ENCODE assay signal across 8 cellular contexts in genomic region chr1:167938083-167938482, GRCh38. TPM values are rescaled to one million over a fixed set of nuclear protein-coding genes. Genes with fewer than 3 reads are reported as not detected.
DNase-seq lines count a peak whose midpoint lies in the region; ATAC-seq and TF ChIP-seq lines count a peak whose summit lies in the region.

No MANE protein-coding gene starts in this region.

- peaks cover 20 to 53% (median 38%) of the 10 kb centered on the region in 4 donors for H3K4me1 Mint-ChIP-seq in naive thymus-derived CD8-positive, alpha-beta T cell

- no peak for ATAC-seq in naive thymus-derived CD8-positive, alpha-beta T cell
- ATAC-seq in HG02870 (IDR thresholded peaks at IDR 0.05; ENCODE audit: unreplicated experiment) (no peak), GM21737 (IDR thresholded peaks at IDR 0.05; ENCODE audit: unreplicated experiment) (no peak)

- CTCF ChIA-PET in mammary epithelial cell (lab: Charles Lee; ENCODE audit: low non-redundant PET), result no interaction called here

- POLR2A ChIA-PET in naive thymus-derived CD8-positive, alpha-beta T cell (lab: Charles Lee), result no interaction called here

- H3K79me2 ChIP-seq in mammary epithelial cell (ENCODE audit: insufficient read depth, low read length), result peaks cover 90% of the 10 kb centered on the region

- DNase-seq in KBM-7, result peak; percentile 40
- DNase-seq in mammary epithelial cell, result no peak
- no peak for DNase-seq in naive thymus-derived CD8-positive, alpha-beta T cell
- no peak for DNase-seq in D341Med (ENCODE audit: low spot score)
- no peak for DNase-seq in GM19240 (ENCODE audit: insufficient read length, low spot score)

- no peaks in the 10 kb centered on the region for H3K9me3 Mint-ChIP-seq in naive thymus-derived CD8-positive, alpha-beta T cell

- BruUV-seq in mammary epithelial cell (replicated peaks; lab: Mats Ljungman, UMichigan), result TSS peak; percentile 33

- H3K36me3 ChIP-seq in BLaER1 treated with 17β-estradiol and CSF1 and Interleukin-3, amounts not matched to agents 10 nM and 100 nM, result peaks cover 6 to 18% (median 11%) of the 10 kb centered on the region in 11 experiments; a peak in 19 of 22 replicates
- H3K36me3 ChIP-seq in mammary epithelial cell (ENCODE audit: insufficient read depth, low read length), result peaks cover 3% of the 10 kb centered on the region

- peaks cover 0 to 50% (median 0%) of the 10 kb centered on the region in 11 experiments; a peak in 8 of 22 replicates for H4K20me1 ChIP-seq in BLaER1 treated with 17β-estradiol and CSF1 and Interleukin-3, amounts not matched to agents 10 nM and 100 nM
- no peaks in the 10 kb centered on the region for H4K20me1 ChIP-seq in mammary epithelial cell (ENCODE audit: insufficient read depth, low read length)

- peak overlapping the region; percentile 66 to 98 (median 83); a peak in 21 of 22 replicates for H3K4me2 ChIP-seq in BLaER1 treated with 17β-estradiol and CSF1 and Interleukin-3, amounts not matched to agents 10 nM and 100 nM
- peak overlapping the region; percentile 66 for H3K4me2 ChIP-seq in mammary epithelial cell (ENCODE audit: insufficient read depth, low read depth, low read length)

- no peaks in the 10 kb centered on the region for H3K27me3 Mint-ChIP-seq in naive thymus-derived CD8-positive, alpha-beta T cell

- peak overlapping the region; percentile 84 to 97 (median 93); a peak in 17 of 22 replicates for H3K9ac ChIP-seq in BLaER1 treated with 17β-estradiol and CSF1 and Interleukin-3, amounts not matched to agents 10 nM and 100 nM
- H3K9ac ChIP-seq in mammary epithelial cell (ENCODE audit: insufficient read depth, low read length), result peak overlapping the region; percentile 94

- H2AFZ ChIP-seq in mammary epithelial cell (ENCODE audit: low read depth, low read length), result no peak overlapping the region

- H3K4me3 Mint-ChIP-seq in naive thymus-derived CD8-positive, alpha-beta T cell, result peak overlapping the region; percentile 82 to 99 (median 94)

- peaks cover 18 to 39% (median 30%) of the 10 kb centered on the region in 10 experiments for H3K4me1 ChIP-seq in BLaER1 treated with 17β-estradiol and CSF1 and Interleukin-3, amounts not matched to agents 10 nM and 100 nM
- H3K4me1 ChIP-seq in mammary epithelial cell (ENCODE audit: insufficient read depth, low read length), result no peaks in the 10 kb centered on the region

- peaks cover 5 to 8% (median 5%) of the 10 kb centered on the region in 3 donors for H3K36me3 Mint-ChIP-seq in naive thymus-derived CD8-positive, alpha-beta T cell

- H3K27ac ChIP-seq in BLaER1 treated with 17β-estradiol and CSF1 and Interleukin-3, amounts not matched to agents 10 nM and 100 nM, result peak overlapping the region in 9 of 11 experiments; percentile 85 to 99 (median 95); a peak in 9 of 22 replicates
- H3K27ac ChIP-seq in mammary epithelial cell (ENCODE audit: insufficient read depth, low read depth, low read length), result peak overlapping the region; percentile 91

- dilution Hi-C loops in mammary epithelial cell (cut with HindIII; ENCODE audit: low sequenced_read_pairs), result no loop called here

- H3K9me3 ChIP-seq in BLaER1 treated with 17β-estradiol and CSF1 and Interleukin-3, amounts not matched to agents 10 nM and 100 nM (replicated peaks in 1 of 11), result peaks cover 0 to 13% (median 11%) of the 10 kb centered on the region in 11 experiments; a peak in 18 of 22 replicates
- H3K9me3 ChIP-seq in mammary epithelial cell (replicated peaks; ENCODE audit: insufficient read depth, low read length), result no peaks in the 10 kb centered on the region

- intact Hi-C loops in mammary epithelial cell (cut with micrococcal nuclease), result loop anchor here (5.0 to 10.0 kb wide), 3 partner anchors 116 to 289 kb away; partner anchors contain the start of gene SFT2D2

- H3K4me3 ChIP-seq in BLaER1 treated with 17β-estradiol and CSF1 and Interleukin-3, amounts not matched to agents 10 nM and 100 nM, result peak overlapping the region; percentile 83 to 100 (median 91); a peak in 19 of 20 replicates
- H3K4me3 ChIP-seq in mammary epithelial cell (replicated peaks in 1 of 3; ENCODE audit: insufficient read depth in 1 of 3, low read depth in 2 of 3, low read length in 3 of 3), result peak overlapping the region; percentile 47 to 94 (median 93)

- 10% methylated on average over 4 of the region's 4 CpGs for WGBS in mammary epithelial cell (ENCODE audit: low coverage, missing lambda C conversion rate)

- H3K27ac Mint-ChIP-seq in naive thymus-derived CD8-positive, alpha-beta T cell, result peak overlapping the region in 9 of 10 donors; percentile 58 to 100 (median 97)

- TF ChIP-seq CTCF in mammary epithelial cell (conservative IDR thresholded peaks at IDR 0.05 in 1 of 2, IDR thresholded peaks at IDR 0.05 in 1 of 2; ENCODE audit: extremely low read depth in 1 of 2, insufficient read depth in 1 of 2, low read depth in 1 of 2, low read length in 2 of 2), result no peak

- no peaks in the 10 kb centered on the region for H3K27me3 ChIP-seq in BLaER1 treated with 17β-estradiol and CSF1 and Interleukin-3, amounts not matched to agents 10 nM and 100 nM
- no peaks in the 10 kb centered on the region for H3K27me3 ChIP-seq in mammary epithelial cell (ENCODE audit: insufficient read depth, low read length)

- in situ Hi-C loops in KBM-7 (cut with MboI; ENCODE audit: low pct_unique_long_range_greater_than_20kb, low sequenced_read_pairs) (no loop called here), mammary epithelial cell (cut with MboI; ENCODE audit: low sequenced_read_pairs in 2 of 2) (loop anchor here in 1 of 2 donors (25.0 kb wide), 1 partner anchor 226 kb away; the partner anchor contains the start of gene MPZL1)

RNA-seq across cellular contexts. Expression of gene MPC2, which starts 1.2 kb away (rescaled TPM):
- 10 to 100 TPM; 35.2 to 54.9 TPM for total RNA-seq in mammary epithelial cell
- polyA plus RNA-seq in mammary epithelial cell, result 27.3 TPM
- polyA minus RNA-seq in mammary epithelial cell, result 13.5 TPM
- total RNA-seq in naive thymus-derived CD8-positive, alpha-beta T cell, result 10 to 100 TPM; 31.2 to 32.2 TPM
- 10 to 100 TPM; 77.5 to 92.3 (median 83.2) TPM for polyA plus RNA-seq in naive thymus-derived CD8-positive, alpha-beta T cell

RNA-seq across cellular contexts. Expression of gene DCAF6, which starts 1.6 kb away (rescaled TPM):
- total RNA-seq in mammary epithelial cell, result 10 to 100 TPM; 53.1 to 76.7 TPM
- 68.7 TPM for polyA plus RNA-seq in mammary epithelial cell
- 97.7 TPM for polyA minus RNA-seq in mammary epithelial cell
- 10 to 100 TPM; 26.2 to 30.1 TPM for total RNA-seq in naive thymus-derived CD8-positive, alpha-beta T cell
- polyA plus RNA-seq in naive thymus-derived CD8-positive, alpha-beta T cell, result 10 to 100 TPM in 1 of 3 donors, 1 to 10 TPM in 2; 5.7 to 10.0 (median 7.2) TPM

RNA-seq across cellular contexts. Expression of gene ADCY10, which starts 24.1 kb away (rescaled TPM):
- total RNA-seq in mammary epithelial cell, result under 1 TPM; 0.05 to 0.17 TPM
- 0.02 TPM for polyA plus RNA-seq in mammary epithelial cell
- polyA minus RNA-seq in mammary epithelial cell, result not detected
- 1 to 10 TPM in 1 of 2 experiments, under 1 TPM in 1; 0.41 to 1.1 TPM for total RNA-seq in naive thymus-derived CD8-positive, alpha-beta T cell
- not detected for polyA plus RNA-seq in naive thymus-derived CD8-positive, alpha-beta T cell
